18 cellular contexts compared by ENCODE assay signal in genomic region chr4:166277406-166277805, GRCh38.
"Had no signal": no experiment of that assay in that cellular context is flagged by ENCODE, and none has a peak within 500 bp of the region (broad histone marks: within the 10 kb centered on the region; RNA-seq: fewer than 3 reads in every experiment).

No MANE protein-coding gene starts in this region.

- ATAC-seq: activated CD8-positive, alpha-beta T cell treated with anti-CD3 and anti-CD28 coated beads, Interleukin-2, amount 10 ng/mL, durations not matched to agents 7 days and 5 days; activated naive CD4-positive, alpha-beta T cell treated with anti-CD3 and anti-CD28 coated beads, Interleukin-2, amount 50 U/mL, for 72 hours; activated T-cell treated with anti-CD3 and anti-CD28 coated beads, Interleukin-2, amount 50 U/mL, for 72 hours; psoas muscle; right lobe of liver; stimulated activated naive CD8-positive, alpha-beta T cell treated with anti-CD3 and anti-CD28 coated beads, Interleukin-15, amount 100 ng/mL, for 72 hours; WTC11 had no signal

- H3K4me3 ChIP-seq: lung, psoas muscle, right lobe of liver, spleen, testis, upper lobe of left lung had no signal

- H3K27ac Mint-ChIP-seq: activated CD8-positive, alpha-beta T cell treated with anti-CD3 and anti-CD28 coated beads, Interleukin-2, amount 10 ng/mL, durations not matched to agents 7 days and 5 days; activated naive CD4-positive, alpha-beta T cell treated with anti-CD3 and anti-CD28 coated beads, Interleukin-2, amount 50 U/mL, for 72 hours; activated T-cell treated with anti-CD3 and anti-CD28 coated beads, Interleukin-2, amount 50 U/mL, for 72 hours; WTC11 had no signal

- H3K4me3 Mint-ChIP-seq: activated CD8-positive, alpha-beta T cell treated with anti-CD3 and anti-CD28 coated beads, Interleukin-2, amount 10 ng/mL, durations not matched to agents 7 days and 5 days; activated T-cell treated with anti-CD3 and anti-CD28 coated beads, Interleukin-2, amount 50 U/mL, for 72 hours; stimulated activated naive CD8-positive, alpha-beta T cell treated with anti-CD3 and anti-CD28 coated beads, Interleukin-15, amount 100 ng/mL, for 72 hours; WTC11 had no signal

- H3K36me3 Mint-ChIP-seq: activated naive CD4-positive, alpha-beta T cell treated with anti-CD3 and anti-CD28 coated beads, Interleukin-2, amount 50 U/mL, for 72 hours; WTC11 had no signal

- H3K27me3 Mint-ChIP-seq: stimulated activated naive CD8-positive, alpha-beta T cell treated with anti-CD3 and anti-CD28 coated beads, Interleukin-15, amount 100 ng/mL, for 72 hours had no signal

- DNase-seq: activated CD4-positive, alpha-beta T cell treated with anti-CD3 and anti-CD28 coated beads for 4 hours; activated CD8-positive, alpha-beta memory T cell treated with anti-CD3 and anti-CD28 coated beads, Interleukin-2, amount 50 U/mL, for 48 hours; activated CD8-positive, alpha-beta T cell treated with anti-CD3 and anti-CD28 coated beads, Interleukin-2, amount 10 ng/mL, durations not matched to agents 7 days and 5 days; activated gamma-delta T cell; activated T-cell treated with anti-CD3 and anti-CD28 coated beads, Interleukin-2, amount 50 U/mL, for 72 hours; amygdala; head of caudate nucleus; midbrain; psoas muscle; right lobe of liver; spleen; stimulated activated naive CD8-positive, alpha-beta T cell treated with anti-CD3 and anti-CD28 coated beads, Interleukin-15, amount 100 ng/mL, for 72 hours; T-helper 2 cell; testis; upper lobe of left lung had no signal

- H3K9me3 Mint-ChIP-seq: stimulated activated naive CD8-positive, alpha-beta T cell treated with anti-CD3 and anti-CD28 coated beads, Interleukin-15, amount 100 ng/mL, for 72 hours; WTC11 had no signal

- H3K4me1 Mint-ChIP-seq: stimulated activated naive CD8-positive, alpha-beta T cell treated with anti-CD3 and anti-CD28 coated beads, Interleukin-15, amount 100 ng/mL, for 72 hours; WTC11 had no signal
